Comparison of ENCODE assay signal across 8 cellular contexts in the genomic region with DNA sequence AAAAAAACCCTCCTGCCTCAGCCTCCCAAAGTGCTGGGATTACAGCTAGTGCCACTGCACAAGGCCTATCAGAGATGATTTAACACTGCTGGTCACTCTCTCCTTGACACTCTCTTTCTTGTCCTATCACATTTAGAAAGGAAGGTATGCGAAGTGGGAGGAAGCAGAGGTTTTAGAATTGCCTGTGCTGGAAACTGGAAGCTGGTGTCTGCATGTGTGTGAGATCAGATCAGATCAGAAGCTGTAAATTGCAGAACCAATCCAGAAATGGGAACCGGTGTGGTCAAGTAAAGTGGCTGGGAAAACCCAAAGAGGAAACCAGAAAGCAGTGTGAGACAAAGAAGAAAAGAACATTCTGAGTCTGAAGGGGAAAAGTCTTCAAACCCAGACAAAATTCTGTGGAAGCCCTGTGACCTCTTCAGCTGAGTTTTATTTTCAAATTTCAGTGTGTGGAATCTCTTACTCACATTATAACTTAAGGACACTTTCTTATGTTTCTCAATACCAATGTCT.
DNase-seq lines count a peak whose midpoint lies in the region; ATAC-seq and TF ChIP-seq lines count a peak whose summit lies in the region.

No MANE protein-coding gene starts in this region.

- TF ChIP-seq CTCF in GM12865 (IDR thresholded peaks at IDR 0.05; ENCODE audit: insufficient read depth, low read depth, low read length, missing control alignments) = no peak

- peak overlapping the region; percentile 38 for H3K4me3 Mint-ChIP-seq in activated naive CD8-positive, alpha-beta T cell treated with anti-CD3 and anti-CD28 coated beads, Interleukin-2, amount 50 U/mL, for 24 hours

- peaks cover 5% of the 10 kb centered on the region for H3K9me3 Mint-ChIP-seq in activated naive CD8-positive, alpha-beta T cell treated with anti-CD3 and anti-CD28 coated beads, Interleukin-2, amount 50 U/mL, for 24 hours

- ATAC-seq in GM19468 (IDR thresholded peaks at IDR 0.05; ENCODE audit: extremely low read depth, unreplicated experiment) (peak; percentile 60), HG03457 (IDR thresholded peaks at IDR 0.05; ENCODE audit: unreplicated experiment) (peak; percentile 82)
- peak; percentile 90 for ATAC-seq in activated naive CD8-positive, alpha-beta T cell treated with anti-CD3 and anti-CD28 coated beads, Interleukin-2, amount 50 U/mL, for 24 hours

- H3K36me3 Mint-ChIP-seq in activated naive CD8-positive, alpha-beta T cell treated with anti-CD3 and anti-CD28 coated beads, Interleukin-2, amount 50 U/mL, for 24 hours (ENCODE audit: low read depth) = no peaks in the 10 kb centered on the region

- DNase-seq in GM12865 (ENCODE audit: low read depth) (peak; percentile 79), NAMALWA (ENCODE audit: low spot score) (no peak), NCI-H2196 treated with DMSO at 0.1 percent for 48 hours (lab: John Stamatoyannopoulos, UW; ENCODE audit: unreplicated experiment) (no peak), T1000 (lab: John Stamatoyannopoulos, UW) (no peak), amniotic stem cell (lab: John Stamatoyannopoulos, UW) (no peak)
- DNase-seq in activated naive CD8-positive, alpha-beta T cell treated with anti-CD3 and anti-CD28 coated beads, Interleukin-2, amount 50 U/mL, for 24 hours = peak; percentile 46

- peak overlapping the region; percentile 94 for H3K27ac Mint-ChIP-seq in activated naive CD8-positive, alpha-beta T cell treated with anti-CD3 and anti-CD28 coated beads, Interleukin-2, amount 50 U/mL, for 24 hours

- peaks cover 8% of the 10 kb centered on the region for H3K27me3 Mint-ChIP-seq in activated naive CD8-positive, alpha-beta T cell treated with anti-CD3 and anti-CD28 coated beads, Interleukin-2, amount 50 U/mL, for 24 hours

- H3K4me1 Mint-ChIP-seq in activated naive CD8-positive, alpha-beta T cell treated with anti-CD3 and anti-CD28 coated beads, Interleukin-2, amount 50 U/mL, for 24 hours = peaks cover 36% of the 10 kb centered on the region

- H3K4me3 ChIP-seq in GM12865 (ENCODE audit: low read depth, low read length) = no peak overlapping the region

Comparison
In these comparisons a context has a peak if more than half of its experiments do, and no peak if none do; other contexts are left out.
1. DNase-seq: peak in GM12865 (single experiment) and activated naive CD8-positive, alpha-beta T cell treated with anti-CD3 and anti-CD28 coated beads, Interleukin-2, amount 50 U/mL, for 24 hours (single experiment); none in NAMALWA (single experiment), NCI-H2196 treated with DMSO at 0.1 percent for 48 hours (single experiment), T1000 (single experiment) and amniotic stem cell (single experiment).
2. Peak in every context shown above with its lines, with median percentiles within 50 percentile points of each other: ATAC-seq.